ENCODE assay signal across 16 cellular contexts in genomic region chr4:6105311-6105911, GRCh38.
"Had no signal": no experiment of that assay in that cellular context is flagged by ENCODE, and none has a peak within 500 bp of the region (broad histone marks: within the 10 kb centered on the region; RNA-seq: fewer than 3 reads in every experiment).

No MANE protein-coding gene starts in this region.

- DNase-seq: activated CD4-positive, alpha-beta memory T cell treated with anti-CD3 and anti-CD28 coated beads, Interleukin-2, amount 10 ng/mL, durations not matched to agents 7 days and 5 days; activated CD4-positive, alpha-beta T cell treated with anti-CD3 and anti-CD28 coated beads for 36 hours; activated naive CD4-positive, alpha-beta T cell; activated T-cell treated with anti-CD3 and anti-CD28 coated beads, Interleukin-2, amount 50 U/mL, for 72 hours; effector memory CD8-positive, alpha-beta T cell; erythroblast; hippocampal formation; immature natural killer cell; left cardiac atrium; mammary epithelial cell; stimulated activated CD4-positive, alpha-beta T cell treated with anti-CD3 and anti-CD28 coated beads, Interleukin-15, amount 100 ng/mL, for 24 hours; stimulated activated CD4-positive, alpha-beta T cell treated with anti-CD3 and anti-CD28 coated beads, Interleukin-4, amount 100 ng/mL, for 24 hours; T-helper 9 cell had no signal

- H3K36me3 ChIP-seq: thoracic aorta had no signal

- H3K9me3 ChIP-seq: thoracic aorta had no signal

- H3K27ac ChIP-seq: thoracic aorta had no signal

- H3K4me3 ChIP-seq: thoracic aorta had no signal

- FAIRE-seq: astrocyte, colon had no signal
